ENCODE assay signal across 19 cellular contexts in the genomic region with DNA sequence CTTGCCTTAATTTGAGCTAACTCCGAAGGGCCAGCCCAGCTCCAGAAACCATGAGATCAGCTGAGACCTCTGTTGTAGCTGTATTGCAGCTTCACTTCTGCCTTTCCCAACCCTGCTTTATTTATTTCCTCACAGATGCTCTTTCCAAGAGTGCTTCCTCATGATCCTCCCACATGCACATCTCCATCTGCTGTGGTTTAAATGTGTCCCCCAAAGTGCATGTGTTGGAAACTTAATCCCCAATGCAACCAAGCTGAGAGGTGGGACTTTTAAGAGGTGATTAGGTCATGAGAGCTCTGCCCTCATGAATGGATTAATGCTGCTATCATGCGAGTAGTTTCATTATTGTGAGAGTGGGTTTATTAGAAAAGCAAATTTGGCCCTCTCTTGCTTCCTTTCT.
DNase-seq lines count a peak whose midpoint lies in the region; ATAC-seq, FAIRE-seq and TF ChIP-seq lines count a peak whose summit lies in the region.
"Had no signal": no experiment of that assay in that cellular context is flagged by ENCODE, and none has a peak within 500 bp of the region (broad histone marks: within the 10 kb centered on the region; RNA-seq: fewer than 3 reads in every experiment).

No MANE protein-coding gene starts in this region.

- no peaks in the 10 kb centered on the region for H3K27me3 Mint-ChIP-seq in CD4-positive, alpha-beta memory T cell
- H3K27me3 Mint-ChIP-seq in T-helper 17 cell: no peaks in the 10 kb centered on the region
- peaks cover 0 to 5% (median 2%) of the 10 kb centered on the region in 3 donors for H3K27me3 Mint-ChIP-seq in immature natural killer cell (ENCODE audit: low read depth in 3 of 3)

- H3K4me3 ChIP-seq in CD4-positive, alpha-beta memory T cell (ENCODE audit: low read length in 2 of 2): no peak overlapping the region
- H3K4me3 ChIP-seq in gastroesophageal sphincter: no peak overlapping the region
- H3K4me3 ChIP-seq: heart left ventricle had no signal

- H3K4me1 Mint-ChIP-seq in CD4-positive, alpha-beta memory T cell: peaks cover 47 to 77% (median 62%) of the 10 kb centered on the region in 4 donors
- H3K4me1 Mint-ChIP-seq in T-helper 17 cell (peaks cover 41% of the 10 kb centered on the region), immature natural killer cell (peaks cover 4 to 33% of the 10 kb centered on the region in 2 donors)

- TF ChIP-seq POLR2A in gastroesophageal sphincter (IDR thresholded peaks at IDR 0.05): no peak

- peak overlapping the region; percentile 77 to 97 (median 93) for H3K27ac Mint-ChIP-seq in CD4-positive, alpha-beta memory T cell
- peak overlapping the region; percentile 90 for H3K27ac Mint-ChIP-seq in T-helper 17 cell
- H3K27ac Mint-ChIP-seq in immature natural killer cell: peak overlapping the region in 4 of 6 donors; percentile 47 to 80 (median 64)
- H3K27ac Mint-ChIP-seq: type B pancreatic cell had no signal

- peaks cover 0 to 15% (median 3%) of the 10 kb centered on the region in 8 donors for H3K9me3 Mint-ChIP-seq in CD4-positive, alpha-beta memory T cell
- H3K9me3 Mint-ChIP-seq in immature natural killer cell: peaks cover 0 to 1% (median 0%) of the 10 kb centered on the region in 6 donors

- H3K27ac ChIP-seq in CD4-positive, alpha-beta memory T cell (ENCODE audit: low read depth, low read length): no peak overlapping the region
- no peak overlapping the region for H3K27ac ChIP-seq in gastroesophageal sphincter
- H3K27ac ChIP-seq: C4-2B, HL-60, KMS-11 had no signal

- H3K4me3 Mint-ChIP-seq in CD4-positive, alpha-beta memory T cell: peak overlapping the region in 7 of 8 donors; percentile 63 to 90 (median 71)
- H3K4me3 Mint-ChIP-seq in T-helper 17 cell: peak overlapping the region; percentile 79
- peak overlapping the region in 1 of 5 donors; percentile 44 for H3K4me3 Mint-ChIP-seq in immature natural killer cell
- H3K4me3 Mint-ChIP-seq: naive B cell, type B pancreatic cell had no signal

- no peak for TF ChIP-seq EP300 in gastroesophageal sphincter (IDR thresholded peaks at IDR 0.05)

- no peak for ATAC-seq in T-helper 17 cell
- no peak for ATAC-seq in gastroesophageal sphincter
- ATAC-seq: HCT116 had no signal

- TF ChIP-seq CTCF in gastroesophageal sphincter (IDR thresholded peaks at IDR 0.05): no peak

- CTCF ChIA-PET in CD4-positive, alpha-beta memory T cell (lab: Charles Lee; ENCODE audit: partially characterized antibody): interaction anchor here (1.0 to 2.0 kb wide), 5 partner anchors 11 to 37 kb away, joined by 3 to 7 read pairs (median 4); no protein-coding TSS in a partner anchor

- H3K36me3 Mint-ChIP-seq in CD4-positive, alpha-beta memory T cell: peaks cover 30 to 33% of the 10 kb centered on the region in 2 donors
- H3K36me3 Mint-ChIP-seq in T-helper 17 cell (ENCODE audit: low read depth): peaks cover 6% of the 10 kb centered on the region
- peaks cover 0 to 2% (median 0%) of the 10 kb centered on the region in 3 donors for H3K36me3 Mint-ChIP-seq in immature natural killer cell
- H3K36me3 Mint-ChIP-seq: naive B cell, type B pancreatic cell had no signal

- no peaks in the 10 kb centered on the region for H3K36me3 ChIP-seq in CD4-positive, alpha-beta memory T cell (ENCODE audit: insufficient read depth, low read length)
- H3K36me3 ChIP-seq in gastroesophageal sphincter: no peaks in the 10 kb centered on the region
- H3K36me3 ChIP-seq: heart left ventricle had no signal

- intact Hi-C loops in CD4-positive, alpha-beta memory T cell (cut with micrococcal nuclease): no loop called here

- DNase-seq in CD1c-positive myeloid dendritic cell (ENCODE audit: extremely low spot score) (peak; percentile 58), T-helper 17 cell (no peak), immature natural killer cell (no peak), HTR-8/SVneo (ENCODE audit: insufficient read length, low spot score) (no peak), DMS153 (lab: John Stamatoyannopoulos, UW) (no peak)
- DNase-seq in CD4-positive, alpha-beta memory T cell: no peak
- DNase-seq: heart left ventricle; kidney glomerular epithelial cell; naive B cell; NCI-H187; retina; stimulated activated CD4-positive, alpha-beta T cell treated with anti-CD3 and anti-CD28 coated beads, Interleukin-2, amount 100 ng/mL, for 24 hours had no signal

- no peak for FAIRE-seq in HTR-8/SVneo (lab: Jason Lieb, UNC)
- FAIRE-seq: colon had no signal

- H3K9me3 ChIP-seq in CD4-positive, alpha-beta memory T cell (ENCODE audit: control insufficient read depth in 1 of 2, low read length in 2 of 2): no peaks in the 10 kb centered on the region
- H3K9me3 ChIP-seq in T-helper 17 cell (ENCODE audit: control insufficient read depth, low read length, poor library complexity, severe bottlenecking): no peaks in the 10 kb centered on the region
- peaks cover 0 to 5% (median 0%) of the 10 kb centered on the region in 3 donors for H3K9me3 ChIP-seq in gastroesophageal sphincter
- H3K9me3 ChIP-seq: heart left ventricle had no signal

- H3K4me1 ChIP-seq in CD4-positive, alpha-beta memory T cell (ENCODE audit: insufficient read depth, low read length): peaks cover 67% of the 10 kb centered on the region
- H3K4me1 ChIP-seq in gastroesophageal sphincter: no peaks in the 10 kb centered on the region

- 56 to 92% methylated on average over 1 to 2 of the region's 2 CpGs for WGBS in gastroesophageal sphincter (ENCODE audit: low coverage in 1 of 2), 2 donors

- POLR2A ChIA-PET in CD4-positive, alpha-beta memory T cell (lab: Charles Lee; ENCODE audit: partially characterized antibody): interaction anchor here (1.0 to 3.5 kb wide), 8 partner anchors 9 to 164 kb away, joined by 3 to 20 read pairs (median 9); a partner anchor contains a TSS

- no peaks in the 10 kb centered on the region for H3K27me3 ChIP-seq in CD4-positive, alpha-beta memory T cell (ENCODE audit: insufficient read depth, low read length)
- H3K27me3 ChIP-seq in gastroesophageal sphincter: no peaks in the 10 kb centered on the region
- H3K27me3 ChIP-seq: heart left ventricle had no signal
